Comparison of ENCODE assay signal across 28 cellular contexts in the genomic region with DNA sequence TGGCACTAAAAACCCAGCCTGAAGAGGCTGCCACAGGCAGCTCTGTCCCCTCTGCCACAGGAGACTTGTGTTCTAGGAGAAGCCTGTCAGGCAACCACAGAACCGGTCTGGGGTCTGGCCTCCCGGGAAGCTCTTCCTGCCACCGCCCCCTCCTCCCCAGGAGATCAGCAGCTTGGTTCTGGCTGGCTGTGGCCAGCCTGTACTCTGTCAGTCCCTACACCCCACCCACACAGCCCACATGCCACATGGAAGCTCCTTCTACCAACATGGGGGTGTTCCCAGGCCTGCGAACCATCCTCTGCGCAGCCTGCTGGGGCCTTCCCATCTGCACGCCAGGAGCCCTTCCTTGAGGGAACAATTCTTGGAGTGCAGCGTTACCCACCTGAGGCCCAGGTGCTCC. TPM values are rescaled to one million over a fixed set of nuclear protein-coding genes. Genes with fewer than 3 reads are reported as not detected.
"Had no signal": no experiment of that assay in that cellular context is flagged by ENCODE, and none has a peak within 500 bp of the region (broad histone marks: within the 10 kb centered on the region; RNA-seq: fewer than 3 reads in every experiment).

No MANE protein-coding gene starts in this region.

- H3K4me3 ChIP-seq: coronary artery, esophagus squamous epithelium, heart right ventricle, lung, psoas muscle, sigmoid colon, thoracic aorta, tibial nerve, upper lobe of right lung, uterus had no signal

- H3K9ac ChIP-seq: parathyroid adenoma had no signal

- H3K27ac ChIP-seq: coronary artery, esophagus squamous epithelium, heart right ventricle, neutrophil, parathyroid adenoma, psoas muscle, sigmoid colon, thoracic aorta, tibial nerve, upper lobe of right lung, uterus had no signal

- H3K79me2 ChIP-seq: parathyroid adenoma had no signal

- FAIRE-seq: endometrium, kidney had no signal

- H3K27me3 ChIP-seq: neutrophil, sigmoid colon, tibial nerve, upper lobe of right lung, uterus had no signal

- H2AFZ ChIP-seq: parathyroid adenoma had no signal

- H3K36me3 ChIP-seq: esophagus squamous epithelium, heart right ventricle, neutrophil, sigmoid colon, thoracic aorta, tibial nerve, upper lobe of right lung, uterus had no signal

- DNase-seq: dermis blood vessel endothelial cell; effector memory CD8-positive, alpha-beta T cell; erythroblast; esophagus squamous epithelium; foreskin melanocyte; glutamatergic neuron; heart right ventricle; kidney; natural killer cell; right cardiac atrium; sigmoid colon; stimulated activated CD4-positive, alpha-beta T cell treated with anti-CD3 and anti-CD28 coated beads, Interleukin-15, amount 100 ng/mL, for 24 hours; stimulated activated CD4-positive, alpha-beta T cell treated with anti-CD3 and anti-CD28 coated beads, Interleukin-2, amount 100 ng/mL, for 48 hours; stimulated activated naive B cell treated with anti-CD40 and anti-IgM and Interleukin-4, amounts not matched to agents 10 μg/mL and 1 μg/mL and 100 μg/mL, for 72 hours; upper lobe of right lung; uterus had no signal

- H3K4me1 ChIP-seq: esophagus squamous epithelium, heart right ventricle, parathyroid adenoma, psoas muscle, sigmoid colon, tibial nerve, upper lobe of right lung, uterus had no signal

- ATAC-seq: effector memory CD8-positive, alpha-beta T cell; heart right ventricle; left lobe of liver; natural killer cell; psoas muscle; right cardiac atrium; stimulated activated naive B cell treated with anti-CD40 and anti-IgM and Interleukin-4, amounts not matched to agents 10 μg/mL and 1 μg/mL and 100 μg/mL, for 72 hours; upper lobe of right lung had no signal

- H3K9me3 ChIP-seq: esophagus squamous epithelium, heart right ventricle, neutrophil, psoas muscle, sigmoid colon, thoracic aorta, tibial nerve, upper lobe of right lung, uterus had no signal

RNA-seq across cellular contexts. Expression of a gene that starts 24.1 kb away (rescaled TPM):
- total RNA-seq: dermis blood vessel endothelial cell, esophagus squamous epithelium, kidney, mononuclear cell, natural killer cell, renal cortical epithelial cell, right cardiac atrium, sigmoid colon, tibial nerve, upper lobe of right lung had no signal
- polyA plus RNA-seq: liver had no signal
